In genomic region chr2:162014751-162015150, GRCh38 we compare ENCODE assay signal across 19 cellular contexts. TPM values are rescaled to one million over a fixed set of nuclear protein-coding genes. Genes with fewer than 3 reads are reported as not detected.
A peak's percentile ranks its signal among the peaks of the same experiment; 100 is the strongest.
DNase-seq lines count a peak whose midpoint lies in the region; ATAC-seq, FAIRE-seq and TF ChIP-seq lines count a peak whose summit lies in the region.
"Had no signal": no experiment of that assay in that cellular context is flagged by ENCODE, and none has a peak within 500 bp of the region (broad histone marks: within the 10 kb centered on the region; RNA-seq: fewer than 3 reads in every experiment).

No MANE protein-coding gene starts in this region.

- peaks cover 66% of the 10 kb centered on the region for H3K4me1 Mint-ChIP-seq in activated CD4-positive, alpha-beta T cell treated with anti-CD3 and anti-CD28 coated beads, Interleukin-2, amount 10 ng/mL, durations not matched to agents 24 days and 14 days
- peaks cover 55% of the 10 kb centered on the region for H3K4me1 Mint-ChIP-seq in activated naive CD8-positive, alpha-beta T cell treated with anti-CD3 and anti-CD28 coated beads, Interleukin-2, amount 10 ng/mL, durations not matched to agents 7 days and 5 days

- H4K91ac ChIP-seq in mesenchymal stem cell (ENCODE audit: low read length) = no peak overlapping the region

- H2AK5ac ChIP-seq in mesenchymal stem cell (ENCODE audit: low read length, severe bottlenecking) = no peak overlapping the region

- POLR2A ChIA-PET in activated naive CD8-positive, alpha-beta T cell treated with anti-CD3 and anti-CD28 coated beads, Interleukin-2, amount 10 ng/mL, durations not matched to agents 7 days and 5 days (lab: Charles Lee) = interaction anchor here (1.3 to 6.9 kb wide), 4 partner anchors 10 to 62 kb away, joined by 3 to 81 read pairs (median 11); no protein-coding TSS in a partner anchor

- ATAC-seq in activated naive CD8-positive, alpha-beta T cell treated with anti-CD3 and anti-CD28 coated beads, Interleukin-2, amount 10 ng/mL, durations not matched to agents 7 days and 5 days (ENCODE audit: low read depth) = no peak
- no peak for ATAC-seq in GM19035 (IDR thresholded peaks at IDR 0.05; ENCODE audit: unreplicated experiment)
- ATAC-seq: A549; K562; left ventricle myocardium superior; stimulated activated naive B cell treated with anti-CD40 and anti-IgM and Interleukin-4, amounts not matched to agents 10 μg/mL and 1 μg/mL and 100 μg/mL, for 72 hours had no signal

- peak overlapping the region; percentile 7 for H3K27ac Mint-ChIP-seq in activated CD4-positive, alpha-beta T cell treated with anti-CD3 and anti-CD28 coated beads, Interleukin-2, amount 10 ng/mL, durations not matched to agents 24 days and 14 days
- peak overlapping the region; percentile 66 for H3K27ac Mint-ChIP-seq in activated naive CD8-positive, alpha-beta T cell treated with anti-CD3 and anti-CD28 coated beads, Interleukin-2, amount 10 ng/mL, durations not matched to agents 7 days and 5 days
- H3K27ac Mint-ChIP-seq: stimulated activated naive B cell treated with anti-CD40 and anti-IgM and Interleukin-4, amounts not matched to agents 10 μg/mL and 1 μg/mL and 100 μg/mL, for 72 hours had no signal

- no peak overlapping the region for H3K4ac ChIP-seq in mesenchymal stem cell (ENCODE audit: low read depth in 1 of 2, low read length in 2 of 2)

- no peak overlapping the region for H3K14ac ChIP-seq in mesenchymal stem cell (ENCODE audit: low read length in 2 of 2)

- peak overlapping the region; percentile 3 for H3K4me3 Mint-ChIP-seq in activated CD4-positive, alpha-beta T cell treated with anti-CD3 and anti-CD28 coated beads, Interleukin-2, amount 10 ng/mL, durations not matched to agents 24 days and 14 days
- peak overlapping the region; percentile 78 for H3K4me3 Mint-ChIP-seq in activated naive CD8-positive, alpha-beta T cell treated with anti-CD3 and anti-CD28 coated beads, Interleukin-2, amount 10 ng/mL, durations not matched to agents 7 days and 5 days
- H3K4me3 Mint-ChIP-seq: stimulated activated naive B cell treated with anti-CD40 and anti-IgM and Interleukin-4, amounts not matched to agents 10 μg/mL and 1 μg/mL and 100 μg/mL, for 72 hours had no signal

- H3K23ac ChIP-seq in mesenchymal stem cell (ENCODE audit: low read length in 2 of 2) = no peak overlapping the region

- no peaks in the 10 kb centered on the region for H3K27me3 ChIP-seq in mesenchymal stem cell (ENCODE audit: control insufficient read depth in 1 of 2, insufficient read depth in 1 of 2, low read length in 2 of 2)

- H3K18ac ChIP-seq in mesenchymal stem cell (ENCODE audit: low read depth in 1 of 2, low read length in 2 of 2) = no peak overlapping the region

- peaks cover 0 to 100% of the 10 kb centered on the region in 2 experiments for H3K36me3 ChIP-seq in mesenchymal stem cell (ENCODE audit: control insufficient read depth in 1 of 2, insufficient read depth in 2 of 2, low read depth in 1 of 2, low read length in 2 of 2)

- H3K4me3 ChIP-seq in mesenchymal stem cell (ENCODE audit: insufficient read depth in 1 of 2, low read depth in 1 of 2, low read length in 2 of 2) = no peak overlapping the region
- H3K4me3 ChIP-seq: A549, K562 had no signal

- H3K27ac ChIP-seq in mesenchymal stem cell (ENCODE audit: low read length, poor library complexity, severe bottlenecking) = no peak overlapping the region
- H3K27ac ChIP-seq: A549, HL-60, VCaP had no signal

- H2BK120ac ChIP-seq in mesenchymal stem cell (ENCODE audit: low read depth, low read length) = no peak overlapping the region

- H4K8ac ChIP-seq in mesenchymal stem cell (ENCODE audit: low read length) = no peak overlapping the region

- no peak for TF ChIP-seq POLR2A in GM12892 (IDR thresholded peaks at IDR 0.05; ENCODE audit: low read depth, low read length)

- no peaks in the 10 kb centered on the region for H3K4me1 ChIP-seq in mesenchymal stem cell (ENCODE audit: control insufficient read depth, insufficient read depth, low read depth, low read length)
- H3K4me1 ChIP-seq: A549 had no signal

- peaks cover 77% of the 10 kb centered on the region for H3K36me3 Mint-ChIP-seq in activated CD4-positive, alpha-beta T cell treated with anti-CD3 and anti-CD28 coated beads, Interleukin-2, amount 10 ng/mL, durations not matched to agents 24 days and 14 days (ENCODE audit: low read depth)
- H3K36me3 Mint-ChIP-seq in activated naive CD8-positive, alpha-beta T cell treated with anti-CD3 and anti-CD28 coated beads, Interleukin-2, amount 10 ng/mL, durations not matched to agents 7 days and 5 days = peaks cover 75% of the 10 kb centered on the region
- H3K36me3 Mint-ChIP-seq: stimulated activated naive B cell treated with anti-CD40 and anti-IgM and Interleukin-4, amounts not matched to agents 10 μg/mL and 1 μg/mL and 100 μg/mL, for 72 hours had no signal

- H3K9ac ChIP-seq in mesenchymal stem cell (ENCODE audit: low read length) = peak overlapping the region; percentile 27

- H2BK12ac ChIP-seq in mesenchymal stem cell (ENCODE audit: low read length in 2 of 2) = no peak overlapping the region

- FAIRE-seq in GM12892 (lab: Jason Lieb, UNC) = no peak
- FAIRE-seq: A549, endothelial cell of umbilical vein, K562 had no signal

- no peaks in the 10 kb centered on the region for H3K9me3 Mint-ChIP-seq in activated CD4-positive, alpha-beta T cell treated with anti-CD3 and anti-CD28 coated beads, Interleukin-2, amount 10 ng/mL, durations not matched to agents 24 days and 14 days
- H3K9me3 Mint-ChIP-seq in activated naive CD8-positive, alpha-beta T cell treated with anti-CD3 and anti-CD28 coated beads, Interleukin-2, amount 10 ng/mL, durations not matched to agents 7 days and 5 days = no peaks in the 10 kb centered on the region
- H3K9me3 Mint-ChIP-seq: stimulated activated naive B cell treated with anti-CD40 and anti-IgM and Interleukin-4, amounts not matched to agents 10 μg/mL and 1 μg/mL and 100 μg/mL, for 72 hours had no signal

- 95% methylated on average over 3 of the region's 6 CpGs for WGBS in mesenchymal stem cell

- no peak overlapping the region for H2AFZ ChIP-seq in mesenchymal stem cell (ENCODE audit: low read depth, low read length)

- no peak overlapping the region for H3K4me2 ChIP-seq in mesenchymal stem cell (ENCODE audit: low read length, poor library complexity, severe bottlenecking)
- H3K4me2 ChIP-seq: A549 had no signal

- no peak overlapping the region for H2BK5ac ChIP-seq in mesenchymal stem cell (ENCODE audit: low read depth, low read length, poor library complexity, severe bottlenecking)

- no peaks in the 10 kb centered on the region for H3K79me1 ChIP-seq in mesenchymal stem cell (replicated peaks; ENCODE audit: low read length, poor library complexity, severe bottlenecking)

- no peaks in the 10 kb centered on the region for H3K27me3 Mint-ChIP-seq in activated CD4-positive, alpha-beta T cell treated with anti-CD3 and anti-CD28 coated beads, Interleukin-2, amount 10 ng/mL, durations not matched to agents 24 days and 14 days
- no peaks in the 10 kb centered on the region for H3K27me3 Mint-ChIP-seq in activated naive CD8-positive, alpha-beta T cell treated with anti-CD3 and anti-CD28 coated beads, Interleukin-2, amount 10 ng/mL, durations not matched to agents 7 days and 5 days

- no peak for DNase-seq in activated CD4-positive, alpha-beta T cell treated with anti-CD3 and anti-CD28 coated beads, Interleukin-2, amount 10 ng/mL, durations not matched to agents 24 days and 14 days
- DNase-seq in activated CD4-positive, alpha-beta T cell treated with anti-CD3 and anti-CD28 coated beads, Interleukin-2, amount 50 U/mL, for 1 hour = no peak
- DNase-seq in LHCN-M2 (ENCODE audit: low read depth) (peak; percentile 27), mesenchymal stem cell (no peak), GM12892 (ENCODE audit: insufficient read length) (no peak)
- no peak for DNase-seq in activated naive CD8-positive, alpha-beta T cell treated with anti-CD3 and anti-CD28 coated beads, Interleukin-2, amount 10 ng/mL, durations not matched to agents 7 days and 5 days
- DNase-seq in effector CD8-positive, alpha-beta T cell (lab: John Stamatoyannopoulos, UW) = no peak
- DNase-seq: activated CD8-positive, alpha-beta memory T cell treated with anti-CD3 and anti-CD28 coated beads, Interleukin-2, amount 50 U/mL, for 4 hours; amygdala; cerebellar nuclear complex; left ventricle myocardium superior; NCI-H1105 treated with DMSO at 0.1 percent for 48 hours; stimulated activated naive B cell treated with anti-CD40 and anti-IgM and Interleukin-4, amounts not matched to agents 10 μg/mL and 1 μg/mL and 100 μg/mL, for 72 hours had no signal

- no peaks in the 10 kb centered on the region for H3K9me3 ChIP-seq in mesenchymal stem cell (ENCODE audit: control insufficient read depth, low read length)
- H3K9me3 ChIP-seq: A549 had no signal

- intact Hi-C loops in activated CD4-positive, alpha-beta T cell treated with anti-CD3 and anti-CD28 coated beads, Interleukin-2, amount 10 ng/mL, durations not matched to agents 24 days and 14 days (cut with micrococcal nuclease) = no loop called here

- no peak overlapping the region for H2BK15ac ChIP-seq in mesenchymal stem cell (ENCODE audit: low read depth, poor library complexity, severe bottlenecking)

RNA-seq across cellular contexts. Expression of gene DPP4, which starts 59.3 kb away (rescaled TPM):
- 65.4 and 68.0 TPM in 2 replicates for total RNA-seq in activated CD4-positive, alpha-beta T cell treated with anti-CD3 and anti-CD28 coated beads, Interleukin-2, amount 10 ng/mL, durations not matched to agents 24 days and 14 days
- 20.5 and 27.7 TPM in 2 replicates for total RNA-seq in LHCN-M2 (2014; rRNA removed)
- 3.5 TPM for polyA plus RNA-seq in LHCN-M2 (2012)
- total RNA-seq in activated naive CD8-positive, alpha-beta T cell treated with anti-CD3 and anti-CD28 coated beads, Interleukin-2, amount 10 ng/mL, durations not matched to agents 7 days and 5 days = 100 to 1,000 TPM; 101 to 107 TPM
- polyA plus RNA-seq in mesenchymal stem cell (2013, experiment 1 of 2) = 80.0 TPM
- polyA plus RNA-seq in mesenchymal stem cell (2013, experiment 2 of 2) = 82.7 TPM
- 0.19 TPM for polyA plus RNA-seq in GM12892 (2012; ENCODE audit: missing spikeins)
- polyA plus RNA-seq: K562 had no signal
